In the genomic region with DNA sequence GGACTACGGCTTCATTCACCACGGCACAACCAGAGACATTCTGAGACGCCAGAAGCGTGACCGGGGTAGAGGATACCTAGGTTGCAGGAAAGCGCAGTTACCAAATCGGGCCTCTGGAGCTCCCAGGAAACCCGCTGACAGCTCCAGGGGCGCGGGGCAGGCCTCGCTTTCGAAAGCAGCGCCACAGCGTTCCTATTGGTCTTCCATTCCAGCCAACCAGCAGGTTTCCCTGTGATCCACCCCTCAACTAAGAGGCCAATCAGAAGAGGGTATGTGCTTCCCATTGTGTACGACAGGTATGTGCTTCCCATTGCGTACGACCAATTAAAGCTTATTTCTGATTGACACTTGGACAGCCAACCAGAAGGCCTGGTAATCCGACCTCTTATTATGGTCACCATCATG, we compare ENCODE assay signal across 1 cellular context.
A peak's percentile ranks its signal among the peaks of the same experiment; 100 is the strongest.
TF ChIP-seq lines count a peak whose summit lies in the region.

No MANE protein-coding gene starts in this region.

TF ChIP-seq in K562, 482 proteins besides CTCF, POLR2A, EP300 and RAD21:
- TF ChIP-seq, protein P1, sequence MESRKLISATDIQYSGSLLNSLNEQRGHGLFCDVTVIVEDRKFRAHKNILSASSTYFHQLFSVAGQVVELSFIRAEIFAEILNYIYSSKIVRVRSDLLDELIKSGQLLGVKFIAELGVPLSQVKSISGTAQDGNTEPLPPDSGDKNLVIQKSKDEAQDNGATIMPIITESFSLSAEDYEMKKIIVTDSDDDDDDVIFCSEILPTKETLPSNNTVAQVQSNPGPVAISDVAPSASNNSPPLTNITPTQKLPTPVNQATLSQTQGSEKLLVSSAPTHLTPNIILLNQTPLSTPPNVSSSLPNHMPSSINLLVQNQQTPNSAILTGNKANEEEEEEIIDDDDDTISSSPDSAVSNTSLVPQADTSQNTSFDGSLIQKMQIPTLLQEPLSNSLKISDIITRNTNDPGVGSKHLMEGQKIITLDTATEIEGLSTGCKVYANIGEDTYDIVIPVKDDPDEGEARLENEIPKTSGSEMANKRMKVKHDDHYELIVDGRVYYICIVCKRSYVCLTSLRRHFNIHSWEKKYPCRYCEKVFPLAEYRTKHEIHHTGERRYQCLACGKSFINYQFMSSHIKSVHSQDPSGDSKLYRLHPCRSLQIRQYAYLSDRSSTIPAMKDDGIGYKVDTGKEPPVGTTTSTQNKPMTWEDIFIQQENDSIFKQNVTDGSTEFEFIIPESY (CRISPR knock-in tag; IDR thresholded peaks at IDR 0.05): peak; percentile 66
- no peak for TF ChIP-seq ZNF584 (CRISPR knock-in tag; IDR thresholded peaks at IDR 0.05; ENCODE audit: low read depth)
- TF ChIP-seq NFYB (IDR thresholded peaks at IDR 0.05; ENCODE audit: extremely low read depth, insufficient read length): peak; percentile 8
- TF ChIP-seq CBX8 (IDR thresholded peaks at IDR 0.05; ENCODE audit: borderline replicate concordance, extremely low read depth, low read depth, low read length, poor library complexity, severe bottlenecking): no peak
- no peak for TF ChIP-seq ZNF551 (CRISPR knock-in tag; IDR thresholded peaks at IDR 0.05)
- no peak for TF ChIP-seq NFRKB (IDR thresholded peaks at IDR 0.05; ENCODE audit: low read depth)
TF ChIP-seq in K562: peak in this region for 2.
